8 cellular contexts compared by ENCODE assay signal in genomic region chr12:56224102-56224701, GRCh38. TPM values are rescaled to one million over a fixed set of nuclear protein-coding genes. Genes with fewer than 3 reads are reported as not detected.
DNase-seq lines count a peak whose midpoint lies in the region; ATAC-seq, FAIRE-seq and TF ChIP-seq lines count a peak whose summit lies in the region.

TSS of gene NABP2 (plus strand) at chr12:56224342. CDS start at chr12:56224857, 515 bp downstream.

- no peak for FAIRE-seq in A549 (lab: Jason Lieb, UNC)

- H3K9me3 ChIP-seq in A549, result no peaks in the 10 kb centered on the region
- H3K9me3 ChIP-seq in gastrocnemius medialis, result no peaks in the 10 kb centered on the region

- H3K27ac ChIP-seq in A549 (peak within 1 kb of the TSS; percentile 80 to 94), brain microvascular endothelial cell (peak within 1 kb of the TSS; percentile 30), gastrocnemius medialis (peak within 1 kb of the TSS; percentile 96 to 100 (median 98))

- TF ChIP-seq CTCF in A549 (IDR thresholded peaks at IDR 0.05), result peak; percentile 95
- TF ChIP-seq CTCF in brain microvascular endothelial cell (IDR thresholded peaks at IDR 0.05; ENCODE audit: low read depth, low read length, missing control alignments), result peak; percentile 80
- peak; percentile 94 to 96 (median 95) for TF ChIP-seq CTCF in gastrocnemius medialis (IDR thresholded peaks at IDR 0.05 in 4 of 5, conservative IDR thresholded peaks at IDR 0.05 in 1 of 5)

- CTCF ChIA-PET in A549 (lab: Yijun Ruan, JAX), result interaction anchor here (1.0 to 4.2 kb wide), 6 partner anchors 18 to 105 kb away, joined by 3 to 56 read pairs (median 18); partner anchors contain the start of genes SMARCC2 and ZC3H10

- POLR2A ChIA-PET in A549 (lab: Yijun Ruan, JAX), result no interaction called here

- WGBS in A549 (ENCODE audit: missing lambda C conversion rate), result 3% methylated on average over 24 of the region's 41 CpGs

- peak within 1 kb of the TSS; percentile 66 for H3K4me3 ChIP-seq in A549
- H3K4me3 ChIP-seq in brain microvascular endothelial cell (ENCODE audit: low read depth, low read length), result peak within 1 kb of the TSS; percentile 77
- peak within 1 kb of the TSS; percentile 63 to 85 (median 79) for H3K4me3 ChIP-seq in gastrocnemius medialis

- TF ChIP-seq RAD21 in A549 (conservative IDR thresholded peaks at IDR 0.05 in 1 of 2, IDR thresholded peaks at IDR 0.05 in 1 of 2), result peak; percentile 57 to 73

- no peaks in the 10 kb centered on the region for H3K36me3 ChIP-seq in brain microvascular endothelial cell (replicated peaks)
- H3K36me3 ChIP-seq in gastrocnemius medialis, result peaks cover 0 to 11% of the 10 kb centered on the region in 2 donors

- peak; percentile 84 to 89 for ATAC-seq in A549
- peak; percentile 72 for ATAC-seq in GM18520 (IDR thresholded peaks at IDR 0.05; ENCODE audit: unreplicated experiment)
- peak; percentile 59 for ATAC-seq in HG03064 (IDR thresholded peaks at IDR 0.05; ENCODE audit: low read depth, unreplicated experiment)
- peak; percentile 79 to 84 for ATAC-seq in gastrocnemius medialis

- H3K4me2 ChIP-seq in A549, result peak within 1 kb of the TSS; percentile 87

- H3K27me3 ChIP-seq in brain microvascular endothelial cell (replicated peaks) (no peaks in the 10 kb centered on the region), gastrocnemius medialis (no peaks in the 10 kb centered on the region)

- H3K4me1 ChIP-seq in A549 (peaks cover 26% of the 10 kb centered on the region), gastrocnemius medialis (peaks cover 34 to 45% of the 10 kb centered on the region in 2 donors)

- TF ChIP-seq POLR2A in A549 (IDR thresholded peaks at IDR 0.05; ENCODE audit: low read length) (peak; percentile 61), gastrocnemius medialis (IDR thresholded peaks at IDR 0.05) (peak in 1 of 2 donors; percentile 25)

- DNase-seq in A549 (ENCODE audit: low read depth in 1 of 2, low spot score in 1 of 2), result peak; percentile 99
- peak; percentile 97 for DNase-seq in NCI-H2107 (lab: John Stamatoyannopoulos, UW)
- DNase-seq in UCSD-AML1 (lab: John Stamatoyannopoulos, UW; ENCODE audit: unreplicated experiment), result peak; percentile 97
- DNase-seq in brain microvascular endothelial cell, result peak; percentile 98
- DNase-seq in iPS DF 4.7 (ENCODE audit: extremely low read depth, low spot score), result peak; percentile 99
- DNase-seq in gastrocnemius medialis, result peak; percentile 97 to 99

- no peak for TF ChIP-seq EP300 in A549 (IDR thresholded peaks at IDR 0.05)

- in situ Hi-C loops in brain microvascular endothelial cell (cut with HindIII; ENCODE audit: low pct_ligation_motif_present, low sequenced_read_pairs) (no loop called here), gastrocnemius medialis (cut with MboI; ENCODE audit: low sequenced_read_pairs in 4 of 4) (loop anchor here in 1 of 4 donors (10.0 kb wide), 1 partner anchor 109 kb away; the partner anchor contains the start of genes RPL41 and ZC3H10)

- intact Hi-C loops in gastrocnemius medialis (cut with DNase I; ENCODE audit: low total_unique reads), result loop anchor here (1.0 to 10.0 kb wide), 6 partner anchors 31 to 507 kb away; partner anchors contain the start of genes BLOC1S1, SPRYD4 and ZC3H10

TF ChIP-seq in A549, 52 proteins besides CTCF, POLR2A, EP300 and RAD21:
- no peak for TF ChIP-seq ZSCAN20 (CRISPR knock-in tag; IDR thresholded peaks at IDR 0.05)
- TF ChIP-seq BHLHE40 (IDR thresholded peaks at IDR 0.05; ENCODE audit: low read depth, low read length), result no peak
- TF ChIP-seq SMC3 (IDR thresholded peaks at IDR 0.05), result peak; percentile 79
- 0 out of 3 replicates have a peak, but pooled peaks have one; percentile 12 for TF ChIP-seq BCL3 (IDR thresholded peaks at IDR 0.05)
- no peak for TF ChIP-seq HEYL (CRISPR knock-in tag; IDR thresholded peaks at IDR 0.05)
- peak; percentile 89 for TF ChIP-seq RFX5 (IDR thresholded peaks at IDR 0.05)
- peak; percentile 93 for TF ChIP-seq MAX (IDR thresholded peaks at IDR 0.05)
- TF ChIP-seq HMGXB4 (CRISPR knock-in tag; IDR thresholded peaks at IDR 0.05; ENCODE audit: borderline replicate concordance), result peak; percentile 77; the same call in 1 of the 2 replicates
- TF ChIP-seq EHF (CRISPR knock-in tag; IDR thresholded peaks at IDR 0.05), result no peak
- no peak for TF ChIP-seq MAZ (IDR thresholded peaks at IDR 0.05; ENCODE audit: borderline replicate concordance, low read depth, low read length)
- TF ChIP-seq MYC (IDR thresholded peaks at IDR 0.05; ENCODE audit: borderline replicate concordance, low read length), result no peak; the same call in 1 of the 2 replicates
- no peak for TF ChIP-seq RCOR1 (IDR thresholded peaks at IDR 0.05; ENCODE audit: low read depth, low read length)
- TF ChIP-seq ZFP36 (IDR thresholded peaks at IDR 0.05; ENCODE audit: borderline replicate concordance, partially characterized antibody), result no peak
- no peak for TF ChIP-seq ATOH8 (CRISPR knock-in tag; IDR thresholded peaks at IDR 0.05; ENCODE audit: low read depth)
- no peak for TF ChIP-seq HOXB13 (CRISPR knock-in tag; IDR thresholded peaks at IDR 0.05; ENCODE audit: low read depth)
- TF ChIP-seq NR3C1 (IDR thresholded peaks at IDR 0.05), result no peak
- peak in 1 of 2 experiments; percentile 64; a peak in 2 of 5 replicates for TF ChIP-seq JUN (IDR thresholded peaks at IDR 0.05)
- TF ChIP-seq KDM5A (IDR thresholded peaks at IDR 0.05), result peak; percentile 59; the same call in 1 of the 2 replicates
- peak; percentile 68 for TF ChIP-seq USF2 (IDR thresholded peaks at IDR 0.05)
- TF ChIP-seq E2F6 (IDR thresholded peaks at IDR 0.05; ENCODE audit: borderline replicate concordance, low read depth), result peak; percentile 93
- no peak for TF ChIP-seq CHD4 (IDR thresholded peaks at IDR 0.05; ENCODE audit: borderline replicate concordance)
- TF ChIP-seq FOSB (CRISPR knock-in tag; IDR thresholded peaks at IDR 0.05), result no peak
- TF ChIP-seq PHF8 (IDR thresholded peaks at IDR 0.05; ENCODE audit: borderline replicate concordance, low read depth), result 0 out of 2 replicates have a peak, but pooled peaks have one; percentile 25
- no peak for TF ChIP-seq CBX2 (IDR thresholded peaks at IDR 0.05; ENCODE audit: borderline replicate concordance, low read depth)

RNA-seq across cellular contexts. Expression of gene NABP2, which starts in this region (rescaled TPM):
- 86.1 and 86.7 TPM in 2 replicates for polyA plus RNA-seq in A549 (2011; rRNA removed)
- 96.7 and 97.4 TPM in 2 replicates for polyA plus RNA-seq in A549 (2012; cell fraction: cytosol; rRNA removed)
- polyA plus RNA-seq in A549 (2012; cell fraction: nucleus; rRNA removed), result 21.4 and 27.6 TPM in 2 replicates
- 64.1 to 69.6 TPM (median 65.2 TPM) in 3 replicates for polyA plus RNA-seq in A549 (2017; fragmentation: RNase III; extraction: RNeasy Plus Mini Kit Qiagen cat#74134 plus additional on column Dnase treatment)
- 31.6 and 42.1 TPM in 2 replicates for polyA minus RNA-seq in A549 (2011; rRNA and poly(A)+ RNA removed)
- total RNA-seq in gastrocnemius medialis, result 10 to 100 TPM; 29.6 to 75.0 (median 42.8) TPM

Comparison
In these comparisons a context has a peak if more than half of its experiments do, and no peak if none do; other contexts are left out.
1. Peak in every context shown above with its lines: DNase-seq, ATAC-seq, H3K4me3 ChIP-seq and H3K27ac ChIP-seq.
2. H3K27ac ChIP-seq: peak in every context shown above with its lines; median percentile 98 in gastrocnemius medialis; 87 in A549; 30 in brain microvascular endothelial cell.